In the genomic region with DNA sequence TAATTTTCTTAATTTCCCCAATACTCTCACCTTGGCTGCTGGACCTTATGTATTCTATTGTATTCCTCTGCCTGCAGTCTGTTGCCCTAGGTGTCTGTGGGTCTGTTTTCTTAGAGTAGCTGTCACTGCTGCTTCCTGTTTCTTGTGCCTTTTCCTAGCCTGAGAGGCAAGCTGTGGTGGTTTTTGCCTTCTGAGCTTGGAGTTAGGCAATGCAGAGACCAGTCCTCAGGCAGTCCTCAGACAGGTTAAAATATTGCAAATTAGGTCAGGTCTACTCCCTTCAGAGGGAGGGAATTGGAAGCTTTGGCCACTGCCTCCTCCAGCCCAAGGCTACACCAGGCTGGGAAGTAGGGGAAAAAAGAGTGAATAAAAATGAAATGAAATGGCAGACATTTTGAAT, we compare ENCODE assay signal across 1 cellular context.
TF ChIP-seq lines count a peak whose summit lies in the region.

No MANE protein-coding gene starts in this region.

TF ChIP-seq in WTC11, 78 proteins besides CTCF, POLR2A, EP300 and RAD21 (continued from another document):
- TF ChIP-seq, protein P1, sequence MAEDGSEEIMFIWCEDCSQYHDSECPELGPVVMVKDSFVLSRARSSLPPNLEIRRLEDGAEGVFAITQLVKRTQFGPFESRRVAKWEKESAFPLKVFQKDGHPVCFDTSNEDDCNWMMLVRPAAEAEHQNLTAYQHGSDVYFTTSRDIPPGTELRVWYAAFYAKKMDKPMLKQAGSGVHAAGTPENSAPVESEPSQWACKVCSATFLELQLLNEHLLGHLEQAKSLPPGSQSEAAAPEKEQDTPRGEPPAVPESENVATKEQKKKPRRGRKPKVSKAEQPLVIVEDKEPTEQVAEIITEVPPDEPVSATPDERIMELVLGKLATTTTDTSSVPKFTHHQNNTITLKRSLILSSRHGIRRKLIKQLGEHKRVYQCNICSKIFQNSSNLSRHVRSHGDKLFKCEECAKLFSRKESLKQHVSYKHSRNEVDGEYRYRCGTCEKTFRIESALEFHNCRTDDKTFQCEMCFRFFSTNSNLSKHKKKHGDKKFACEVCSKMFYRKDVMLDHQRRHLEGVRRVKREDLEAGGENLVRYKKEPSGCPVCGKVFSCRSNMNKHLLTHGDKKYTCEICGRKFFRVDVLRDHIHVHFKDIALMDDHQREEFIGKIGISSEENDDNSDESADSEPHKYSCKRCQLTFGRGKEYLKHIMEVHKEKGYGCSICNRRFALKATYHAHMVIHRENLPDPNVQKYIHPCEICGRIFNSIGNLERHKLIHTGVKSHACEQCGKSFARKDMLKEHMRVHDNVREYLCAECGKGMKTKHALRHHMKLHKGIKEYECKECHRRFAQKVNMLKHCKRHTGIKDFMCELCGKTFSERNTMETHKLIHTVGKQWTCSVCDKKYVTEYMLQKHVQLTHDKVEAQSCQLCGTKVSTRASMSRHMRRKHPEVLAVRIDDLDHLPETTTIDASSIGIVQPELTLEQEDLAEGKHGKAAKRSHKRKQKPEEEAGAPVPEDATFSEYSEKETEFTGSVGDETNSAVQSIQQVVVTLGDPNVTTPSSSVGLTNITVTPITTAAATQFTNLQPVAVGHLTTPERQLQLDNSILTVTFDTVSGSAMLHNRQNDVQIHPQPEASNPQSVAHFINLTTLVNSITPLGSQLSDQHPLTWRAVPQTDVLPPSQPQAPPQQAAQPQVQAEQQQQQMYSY (CRISPR knock-in tag; IDR thresholded peaks at IDR 0.05) = no peak
- no peak for TF ChIP-seq KAT7 (CRISPR knock-in tag; IDR thresholded peaks at IDR 0.05; ENCODE audit: borderline replicate concordance)
- no peak for TF ChIP-seq ZNF232 (CRISPR knock-in tag; IDR thresholded peaks at IDR 0.05)
- TF ChIP-seq, protein P2, sequence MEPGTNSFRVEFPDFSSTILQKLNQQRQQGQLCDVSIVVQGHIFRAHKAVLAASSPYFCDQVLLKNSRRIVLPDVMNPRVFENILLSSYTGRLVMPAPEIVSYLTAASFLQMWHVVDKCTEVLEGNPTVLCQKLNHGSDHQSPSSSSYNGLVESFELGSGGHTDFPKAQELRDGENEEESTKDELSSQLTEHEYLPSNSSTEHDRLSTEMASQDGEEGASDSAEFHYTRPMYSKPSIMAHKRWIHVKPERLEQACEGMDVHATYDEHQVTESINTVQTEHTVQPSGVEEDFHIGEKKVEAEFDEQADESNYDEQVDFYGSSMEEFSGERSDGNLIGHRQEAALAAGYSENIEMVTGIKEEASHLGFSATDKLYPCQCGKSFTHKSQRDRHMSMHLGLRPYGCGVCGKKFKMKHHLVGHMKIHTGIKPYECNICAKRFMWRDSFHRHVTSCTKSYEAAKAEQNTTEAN (CRISPR knock-in tag; IDR thresholded peaks at IDR 0.05) = no peak
- TF ChIP-seq, protein P3, sequence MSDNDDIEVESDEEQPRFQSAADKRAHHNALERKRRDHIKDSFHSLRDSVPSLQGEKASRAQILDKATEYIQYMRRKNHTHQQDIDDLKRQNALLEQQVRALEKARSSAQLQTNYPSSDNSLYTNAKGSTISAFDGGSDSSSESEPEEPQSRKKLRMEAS (CRISPR knock-in tag; IDR thresholded peaks at IDR 0.05) = no peak
- TF ChIP-seq SP1 (CRISPR knock-in tag; conservative IDR thresholded peaks at IDR 0.05) = no peak
- TF ChIP-seq, protein P4, sequence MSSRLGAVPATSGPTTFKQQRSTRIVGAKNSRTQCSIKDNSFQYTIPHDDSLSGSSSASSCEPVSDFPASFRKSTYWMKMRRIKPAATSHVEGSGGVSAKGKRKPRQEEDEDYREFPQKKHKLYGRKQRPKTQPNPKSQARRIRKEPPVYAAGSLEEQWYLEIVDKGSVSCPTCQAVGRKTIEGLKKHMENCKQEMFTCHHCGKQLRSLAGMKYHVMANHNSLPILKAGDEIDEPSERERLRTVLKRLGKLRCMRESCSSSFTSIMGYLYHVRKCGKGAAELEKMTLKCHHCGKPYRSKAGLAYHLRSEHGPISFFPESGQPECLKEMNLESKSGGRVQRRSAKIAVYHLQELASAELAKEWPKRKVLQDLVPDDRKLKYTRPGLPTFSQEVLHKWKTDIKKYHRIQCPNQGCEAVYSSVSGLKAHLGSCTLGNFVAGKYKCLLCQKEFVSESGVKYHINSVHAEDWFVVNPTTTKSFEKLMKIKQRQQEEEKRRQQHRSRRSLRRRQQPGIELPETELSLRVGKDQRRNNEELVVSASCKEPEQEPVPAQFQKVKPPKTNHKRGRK (CRISPR knock-in tag; IDR thresholded peaks at IDR 0.05; ENCODE audit: borderline replicate concordance) = no peak
- TF ChIP-seq CBFB (CRISPR knock-in tag; IDR thresholded peaks at IDR 0.05; ENCODE audit: low read depth) = no peak
- no peak for TF ChIP-seq NFATC4 (CRISPR knock-in tag; IDR thresholded peaks at IDR 0.05)
- TF ChIP-seq, protein P5, sequence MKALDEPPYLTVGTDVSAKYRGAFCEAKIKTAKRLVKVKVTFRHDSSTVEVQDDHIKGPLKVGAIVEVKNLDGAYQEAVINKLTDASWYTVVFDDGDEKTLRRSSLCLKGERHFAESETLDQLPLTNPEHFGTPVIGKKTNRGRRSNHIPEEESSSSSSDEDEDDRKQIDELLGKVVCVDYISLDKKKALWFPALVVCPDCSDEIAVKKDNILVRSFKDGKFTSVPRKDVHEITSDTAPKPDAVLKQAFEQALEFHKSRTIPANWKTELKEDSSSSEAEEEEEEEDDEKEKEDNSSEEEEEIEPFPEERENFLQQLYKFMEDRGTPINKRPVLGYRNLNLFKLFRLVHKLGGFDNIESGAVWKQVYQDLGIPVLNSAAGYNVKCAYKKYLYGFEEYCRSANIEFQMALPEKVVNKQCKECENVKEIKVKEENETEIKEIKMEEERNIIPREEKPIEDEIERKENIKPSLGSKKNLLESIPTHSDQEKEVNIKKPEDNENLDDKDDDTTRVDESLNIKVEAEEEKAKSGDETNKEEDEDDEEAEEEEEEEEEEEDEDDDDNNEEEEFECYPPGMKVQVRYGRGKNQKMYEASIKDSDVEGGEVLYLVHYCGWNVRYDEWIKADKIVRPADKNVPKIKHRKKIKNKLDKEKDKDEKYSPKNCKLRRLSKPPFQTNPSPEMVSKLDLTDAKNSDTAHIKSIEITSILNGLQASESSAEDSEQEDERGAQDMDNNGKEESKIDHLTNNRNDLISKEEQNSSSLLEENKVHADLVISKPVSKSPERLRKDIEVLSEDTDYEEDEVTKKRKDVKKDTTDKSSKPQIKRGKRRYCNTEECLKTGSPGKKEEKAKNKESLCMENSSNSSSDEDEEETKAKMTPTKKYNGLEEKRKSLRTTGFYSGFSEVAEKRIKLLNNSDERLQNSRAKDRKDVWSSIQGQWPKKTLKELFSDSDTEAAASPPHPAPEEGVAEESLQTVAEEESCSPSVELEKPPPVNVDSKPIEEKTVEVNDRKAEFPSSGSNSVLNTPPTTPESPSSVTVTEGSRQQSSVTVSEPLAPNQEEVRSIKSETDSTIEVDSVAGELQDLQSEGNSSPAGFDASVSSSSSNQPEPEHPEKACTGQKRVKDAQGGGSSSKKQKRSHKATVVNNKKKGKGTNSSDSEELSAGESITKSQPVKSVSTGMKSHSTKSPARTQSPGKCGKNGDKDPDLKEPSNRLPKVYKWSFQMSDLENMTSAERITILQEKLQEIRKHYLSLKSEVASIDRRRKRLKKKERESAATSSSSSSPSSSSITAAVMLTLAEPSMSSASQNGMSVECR (CRISPR knock-in tag; IDR thresholded peaks at IDR 0.05; ENCODE audit: borderline replicate concordance) = no peak
- TF ChIP-seq RORB (CRISPR knock-in tag; IDR thresholded peaks at IDR 0.05) = no peak
- no peak for TF ChIP-seq NFYB (CRISPR knock-in tag; conservative IDR thresholded peaks at IDR 0.05; ENCODE audit: low read depth)
- TF ChIP-seq TEAD4 (CRISPR knock-in tag; IDR thresholded peaks at IDR 0.05) = no peak
